In the genomic region with DNA sequence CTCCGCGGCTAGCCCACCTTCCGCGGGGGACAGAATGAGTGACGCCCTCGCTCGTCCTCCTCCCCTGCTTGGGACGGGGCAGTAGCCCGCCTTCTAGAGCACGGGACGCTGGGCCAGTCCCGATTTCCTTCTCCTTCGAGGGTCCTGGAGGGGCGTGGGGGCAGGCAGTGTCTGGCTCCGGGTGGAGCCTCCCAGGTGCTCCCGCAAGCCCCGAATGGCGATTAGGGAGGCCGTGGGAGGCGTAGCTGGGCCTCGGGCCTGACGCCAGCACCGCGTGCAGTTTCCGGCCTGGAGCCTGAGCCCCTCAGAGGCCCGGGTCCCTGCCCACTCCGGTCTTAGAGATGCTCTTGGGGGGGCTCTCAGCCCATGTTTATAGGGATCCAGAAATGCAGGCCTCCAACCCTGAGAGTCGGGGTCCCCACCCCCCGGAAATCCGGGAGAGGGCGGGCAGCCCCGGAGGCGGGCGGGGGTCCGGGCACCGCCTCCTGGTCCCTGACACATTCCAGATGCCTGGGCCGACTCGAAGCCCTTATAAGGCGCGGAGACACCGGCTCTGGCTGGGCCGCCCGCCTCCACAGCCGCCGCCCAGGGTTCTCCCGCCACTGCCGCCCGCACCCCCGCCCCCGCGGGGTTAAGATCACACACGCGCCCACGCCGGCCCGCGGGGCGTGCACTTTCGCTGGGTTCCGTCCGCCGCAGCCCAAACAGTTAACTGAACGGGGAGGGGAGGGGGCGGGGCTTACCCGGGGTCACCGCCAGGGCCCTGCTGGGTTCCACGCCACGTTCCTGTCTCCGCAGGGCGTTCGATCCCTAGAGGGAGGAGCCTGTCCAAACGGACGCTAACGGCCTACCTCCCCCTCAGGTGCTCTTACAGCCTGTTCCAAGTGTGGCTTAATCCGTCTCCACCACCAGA, we compare ENCODE assay signal across 8 cellular contexts. TPM values are rescaled to one million over a fixed set of nuclear protein-coding genes. Genes with fewer than 3 reads are reported as not detected.
DNase-seq lines count a peak whose midpoint lies in the region; ATAC-seq and TF ChIP-seq lines count a peak whose summit lies in the region.

No MANE protein-coding gene starts in this region.

- peak overlapping the region; percentile 92 for H3K4me3 Mint-ChIP-seq in activated CD8-positive, alpha-beta T cell treated with anti-CD3 and anti-CD28 coated beads for 36 hours

- CTCF ChIA-PET in activated CD8-positive, alpha-beta T cell treated with anti-CD3 and anti-CD28 coated beads for 36 hours (lab: Charles Lee) = no interaction called here

- no peaks in the 10 kb centered on the region for H3K9me3 Mint-ChIP-seq in activated CD8-positive, alpha-beta T cell treated with anti-CD3 and anti-CD28 coated beads for 36 hours

- DNase-seq in DMS79 (lab: John Stamatoyannopoulos, UW) = peak; percentile 56
- DNase-seq in HCEC 1CT = peak; percentile 89
- peak; percentile 77 for DNase-seq in NCI-H526 treated with DMSO at 0.1 percent for 48 hours (lab: John Stamatoyannopoulos, UW)
- peak; percentile 93 for DNase-seq in activated CD8-positive, alpha-beta T cell treated with anti-CD3 and anti-CD28 coated beads for 36 hours
- peak; percentile 94 for DNase-seq in lower lobe of right lung
- peak; percentile 63 to 70 (median 65) for DNase-seq in stimulated activated CD4-positive, alpha-beta T cell treated with anti-CD3 and anti-CD28 coated beads, TNF-alpha, amount 100 ng/mL, for 1 hour (ENCODE audit: low read depth in 3 of 3, low spot score in 1 of 3)
- DNase-seq in ACHN = no peak

- peak overlapping the region; percentile 86 for H3K27ac Mint-ChIP-seq in activated CD8-positive, alpha-beta T cell treated with anti-CD3 and anti-CD28 coated beads for 36 hours

- H3K9ac ChIP-seq in duodenal mucosa (ENCODE audit: low read depth in 1 of 2, low read length in 2 of 2) = peak overlapping the region; percentile 70 to 87

- H3K27me3 Mint-ChIP-seq in activated CD8-positive, alpha-beta T cell treated with anti-CD3 and anti-CD28 coated beads for 36 hours = no peaks in the 10 kb centered on the region

- peak; percentile 51 for ATAC-seq in activated CD8-positive, alpha-beta T cell treated with anti-CD3 and anti-CD28 coated beads for 36 hours
- peak; percentile 62 to 73 for ATAC-seq in lower lobe of right lung

- H3K27ac ChIP-seq in duodenal mucosa (ENCODE audit: low read depth, low read length) (peak overlapping the region; percentile 90), lower lobe of right lung (peak overlapping the region; percentile 98)

- H3K9me3 ChIP-seq in duodenal mucosa (ENCODE audit: control insufficient read depth in 1 of 2, low read length in 2 of 2) (no peaks in the 10 kb centered on the region), lower lobe of right lung (no peaks in the 10 kb centered on the region)

- intact Hi-C loops in activated CD8-positive, alpha-beta T cell treated with anti-CD3 and anti-CD28 coated beads for 36 hours (cut with micrococcal nuclease) = no loop called here
- intact Hi-C loops in lower lobe of right lung (cut with DNase I) = no loop called here

- peaks cover 23% of the 10 kb centered on the region for H3K36me3 Mint-ChIP-seq in activated CD8-positive, alpha-beta T cell treated with anti-CD3 and anti-CD28 coated beads for 36 hours (ENCODE audit: low read depth)

- POLR2A ChIA-PET in activated CD8-positive, alpha-beta T cell treated with anti-CD3 and anti-CD28 coated beads for 36 hours (lab: Charles Lee) = interaction anchor here (0.6 to 5.0 kb wide), 6 partner anchors 7 to 291 kb away, joined by 3 to 18 read pairs (median 6); partner anchors contain the start of genes LENG1, NDUFA3 and PRKCG

- no peaks in the 10 kb centered on the region for H3K27me3 ChIP-seq in duodenal mucosa (ENCODE audit: control insufficient read depth in 1 of 2, insufficient read depth in 2 of 2, low read length in 2 of 2)
- H3K27me3 ChIP-seq in lower lobe of right lung (ENCODE audit: low read depth) = no peaks in the 10 kb centered on the region

- in situ Hi-C loops in ACHN (cut with HindIII; ENCODE audit: low pct_ligation_motif_present, low pct_unique_long_range_greater_than_20kb, low sequenced_read_pairs) = no loop called here

- H3K36me3 ChIP-seq in duodenal mucosa (ENCODE audit: control insufficient read depth in 1 of 2, insufficient read depth in 2 of 2, low read length in 2 of 2) = peaks cover 9 to 11% of the 10 kb centered on the region in 2 donors
- peaks cover 13% of the 10 kb centered on the region for H3K36me3 ChIP-seq in lower lobe of right lung

- peaks cover 25 to 48% of the 10 kb centered on the region in 2 donors for H3K4me1 ChIP-seq in duodenal mucosa (ENCODE audit: control insufficient read depth in 1 of 2, insufficient read depth in 2 of 2, low read length in 2 of 2)
- peaks cover 56% of the 10 kb centered on the region for H3K4me1 ChIP-seq in lower lobe of right lung

- peaks cover 38% of the 10 kb centered on the region for H3K4me1 Mint-ChIP-seq in activated CD8-positive, alpha-beta T cell treated with anti-CD3 and anti-CD28 coated beads for 36 hours (ENCODE audit: low read depth)

- H3K4me3 ChIP-seq in duodenal mucosa (ENCODE audit: low read depth in 1 of 2, low read length in 2 of 2) (peak overlapping the region; percentile 68 to 84), lower lobe of right lung (peak overlapping the region; percentile 80)

- TF ChIP-seq CTCF in activated CD8-positive, alpha-beta T cell treated with anti-CD3 and anti-CD28 coated beads for 36 hours (IDR thresholded peaks at IDR 0.05) = no peak
- TF ChIP-seq CTCF in lower lobe of right lung (IDR thresholded peaks at IDR 0.05) = no peak

RNA-seq across cellular contexts. Expression of gene MYADM, which starts 1.5 kb away (rescaled TPM):
- 10 to 100 TPM; 64.7 to 69.9 TPM for total RNA-seq in activated CD8-positive, alpha-beta T cell treated with anti-CD3 and anti-CD28 coated beads for 36 hours
- total RNA-seq in lower lobe of right lung = 126 TPM

RNA-seq across cellular contexts. Expression of gene PRKCG, which starts 12.8 kb away (rescaled TPM):
- total RNA-seq in activated CD8-positive, alpha-beta T cell treated with anti-CD3 and anti-CD28 coated beads for 36 hours = under 1 TPM in 1 of 2 experiments, not detected in 1; 0.11 TPM
- total RNA-seq in lower lobe of right lung = not detected

RNA-seq across cellular contexts. Expression of gene CACNG7, which starts 39.9 kb away (rescaled TPM):
- not detected for total RNA-seq in activated CD8-positive, alpha-beta T cell treated with anti-CD3 and anti-CD28 coated beads for 36 hours
- total RNA-seq in lower lobe of right lung = not detected

RNA-seq across cellular contexts. Expression of gene NLRP12, which starts 45.0 kb away (rescaled TPM):
- under 1 TPM in 1 of 2 experiments, not detected in 1; 0.07 TPM for total RNA-seq in activated CD8-positive, alpha-beta T cell treated with anti-CD3 and anti-CD28 coated beads for 36 hours
- total RNA-seq in lower lobe of right lung = 6.8 TPM
